Comparison of ENCODE assay signal across 1 cellular context in genomic region chr11:443542-444199, GRCh38.
TF ChIP-seq lines count a peak whose summit lies in the region.

No MANE protein-coding gene starts in this region.

TF ChIP-seq in A549, 52 proteins besides CTCF, POLR2A, EP300 and RAD21:
- 0 out of 2 replicates have a peak, but pooled peaks have one; percentile 39 for TF ChIP-seq E2F6 (IDR thresholded peaks at IDR 0.05; ENCODE audit: borderline replicate concordance, low read depth)
- TF ChIP-seq EHF (CRISPR knock-in tag; IDR thresholded peaks at IDR 0.05) = no peak
- TF ChIP-seq USF2 (IDR thresholded peaks at IDR 0.05) = peak; percentile 84
